In the genomic region with DNA sequence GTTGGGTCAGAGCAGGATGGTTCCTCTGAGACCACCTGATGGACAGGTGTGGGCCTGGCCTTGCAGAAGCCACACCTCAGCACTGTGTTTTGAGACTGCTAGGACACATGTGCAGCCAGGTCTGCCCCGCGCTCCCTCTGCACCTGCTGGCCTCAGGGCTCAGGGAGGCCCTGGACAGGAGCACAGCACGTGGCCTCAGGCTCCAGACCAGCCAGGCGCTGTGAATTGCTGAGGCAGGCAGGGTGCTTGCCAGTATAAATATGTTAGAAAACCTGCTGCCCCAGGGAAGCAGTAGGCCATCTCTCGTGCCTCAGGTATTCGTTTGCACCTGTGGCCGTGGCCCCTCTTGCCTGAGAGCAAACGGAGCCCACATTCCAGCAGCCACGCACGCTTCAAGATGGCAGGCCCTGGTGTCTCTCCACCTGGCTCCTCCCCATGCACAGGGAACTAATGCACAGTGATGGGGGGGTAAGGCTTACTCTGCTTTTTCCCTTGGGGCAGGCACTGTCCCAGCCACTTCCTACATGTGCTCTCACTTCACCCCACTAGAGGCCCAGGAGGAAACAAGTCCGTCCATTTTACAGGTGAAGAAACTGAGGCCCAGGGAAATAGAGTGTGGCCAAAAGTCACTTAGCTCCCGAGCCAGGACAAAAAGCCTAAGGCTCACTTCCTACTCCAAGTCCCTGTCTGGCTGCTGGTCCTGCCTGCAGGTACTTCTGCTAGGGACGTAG, we compare ENCODE assay signal across 19 cellular contexts. TPM values are rescaled to one million over a fixed set of nuclear protein-coding genes. Genes with fewer than 3 reads are reported as not detected.
A peak's percentile ranks its signal among the peaks of the same experiment; 100 is the strongest.
DNase-seq lines count a peak whose midpoint lies in the region; ATAC-seq, FAIRE-seq and TF ChIP-seq lines count a peak whose summit lies in the region.
"Had no signal": no experiment of that assay in that cellular context is flagged by ENCODE, and none has a peak within 500 bp of the region (broad histone marks: within the 10 kb centered on the region; RNA-seq: fewer than 3 reads in every experiment).

No MANE protein-coding gene starts in this region.

- POLR2A ChIA-PET in RWPE1 (lab: Yijun Ruan, JAX; ENCODE audit: low non-redundant PET) = no interaction called here
- POLR2A ChIA-PET in activated CD8-positive, alpha-beta T cell treated with anti-CD3 and anti-CD28 coated beads, Interleukin-2, amount 10 ng/mL, durations not matched to agents 7 days and 5 days (lab: Charles Lee) = interaction anchor here (0.9 kb wide), 1 partner anchor 19 kb away, joined by 4 read pairs; no protein-coding TSS in a partner anchor

- DNase-seq in RWPE1 (ENCODE audit: low spot score) = no peak
- peak; percentile 84 for DNase-seq in esophagus muscularis mucosa (ENCODE audit: extremely low spot score)
- DNase-seq in posterior vena cava (ENCODE audit: low spot score) = peak; percentile 75
- no peak for DNase-seq in omental fat pad (ENCODE audit: low spot score)
- DNase-seq in activated CD8-positive, alpha-beta T cell treated with anti-CD3 and anti-CD28 coated beads, Interleukin-2, amount 10 ng/mL, durations not matched to agents 7 days and 5 days = no peak
- DNase-seq in H7 = no peak
- DNase-seq in small intestine = no peak
- DNase-seq: activated gamma-delta T cell, NCI-H1105, right cardiac atrium, WERI-Rb-1 had no signal

- H3K4me1 Mint-ChIP-seq in activated CD8-positive, alpha-beta T cell treated with anti-CD3 and anti-CD28 coated beads, Interleukin-2, amount 10 ng/mL, durations not matched to agents 7 days and 5 days (ENCODE audit: low read depth) = peaks cover 12% of the 10 kb centered on the region

- H3K36me3 ChIP-seq in esophagus muscularis mucosa (peaks cover 39 to 63% (median 55%) of the 10 kb centered on the region in 4 donors), H7 (replicated peaks; ENCODE audit: control insufficient read depth, insufficient read depth, low read length) (peaks cover 33% of the 10 kb centered on the region), small intestine (ENCODE audit: control insufficient read depth in 2 of 2, insufficient read depth in 2 of 2, low read length in 2 of 2) (peaks cover 19 to 28% of the 10 kb centered on the region in 2 donors)

- H3K4me1 ChIP-seq in esophagus muscularis mucosa (peaks cover 28 to 36% (median 32%) of the 10 kb centered on the region in 4 donors), small intestine (ENCODE audit: control insufficient read depth in 2 of 2, insufficient read depth in 1 of 2, low read depth in 1 of 2, low read length in 1 of 2) (peaks cover 0 to 2% of the 10 kb centered on the region in 2 donors)

- H3K27me3 ChIP-seq in esophagus muscularis mucosa = no peaks in the 10 kb centered on the region
- peaks cover 6% of the 10 kb centered on the region for H3K27me3 ChIP-seq in H7 (ENCODE audit: control insufficient read depth, insufficient read depth, low read length)
- no peaks in the 10 kb centered on the region for H3K27me3 ChIP-seq in small intestine (ENCODE audit: control insufficient read depth in 2 of 2, insufficient read depth in 2 of 2, low read length in 2 of 2)
- H3K27me3 ChIP-seq: adrenal gland, suprapubic skin had no signal

- no peaks in the 10 kb centered on the region for H3K27me3 Mint-ChIP-seq in activated CD8-positive, alpha-beta T cell treated with anti-CD3 and anti-CD28 coated beads, Interleukin-2, amount 10 ng/mL, durations not matched to agents 7 days and 5 days (ENCODE audit: low read depth)

- no peaks in the 10 kb centered on the region for H3K9me3 Mint-ChIP-seq in activated CD8-positive, alpha-beta T cell treated with anti-CD3 and anti-CD28 coated beads, Interleukin-2, amount 10 ng/mL, durations not matched to agents 7 days and 5 days (ENCODE audit: insufficient read depth)
- H3K9me3 Mint-ChIP-seq: CD14-positive monocyte; T-helper 2 cell treated with Interferon-gamma antibody and Interleukin-4, amounts not matched to agents 5 μg/mL and 100 μg/mL, for 36 hours had no signal

- H3K9me3 ChIP-seq in esophagus muscularis mucosa (no peaks in the 10 kb centered on the region), small intestine (ENCODE audit: control insufficient read depth, low read depth) (no peaks in the 10 kb centered on the region)
- H3K9me3 ChIP-seq: adrenal gland, suprapubic skin had no signal

- peak overlapping the region; percentile 56 for H3K27ac ChIP-seq in C4-2B
- peak overlapping the region; percentile 61 for H3K27ac ChIP-seq in RWPE1
- peak overlapping the region in 2 of 4 donors; percentile 31 to 35 for H3K27ac ChIP-seq in esophagus muscularis mucosa (replicated peaks in 1 of 4)
- no peak overlapping the region for H3K27ac ChIP-seq in small intestine (ENCODE audit: low read depth in 1 of 2, low read length in 1 of 2)
- H3K27ac ChIP-seq: suprapubic skin, WERI-Rb-1 had no signal

- H3K4me3 Mint-ChIP-seq in activated CD8-positive, alpha-beta T cell treated with anti-CD3 and anti-CD28 coated beads, Interleukin-2, amount 10 ng/mL, durations not matched to agents 7 days and 5 days = no peak overlapping the region
- H3K4me3 Mint-ChIP-seq: CD14-positive monocyte; T-helper 2 cell treated with Interferon-gamma antibody and Interleukin-4, amounts not matched to agents 5 μg/mL and 100 μg/mL, for 36 hours had no signal

- no peak overlapping the region for H3K27ac Mint-ChIP-seq in activated CD8-positive, alpha-beta T cell treated with anti-CD3 and anti-CD28 coated beads, Interleukin-2, amount 10 ng/mL, durations not matched to agents 7 days and 5 days
- H3K27ac Mint-ChIP-seq: T-helper 2 cell treated with Interferon-gamma antibody and Interleukin-4, amounts not matched to agents 5 μg/mL and 100 μg/mL, for 36 hours had no signal

- CTCF ChIA-PET in RWPE1 (lab: Yijun Ruan, JAX) = no interaction called here
- CTCF ChIA-PET in activated CD8-positive, alpha-beta T cell treated with anti-CD3 and anti-CD28 coated beads, Interleukin-2, amount 10 ng/mL, durations not matched to agents 7 days and 5 days (lab: Charles Lee) = no interaction called here

- peaks cover 26% of the 10 kb centered on the region for H3K36me3 Mint-ChIP-seq in activated CD8-positive, alpha-beta T cell treated with anti-CD3 and anti-CD28 coated beads, Interleukin-2, amount 10 ng/mL, durations not matched to agents 7 days and 5 days (ENCODE audit: low read depth)

- 86% methylated on average over 5 of the region's 13 CpGs for WGBS in esophagus muscularis mucosa
- WGBS in small intestine, 3 donors = 79 to 91% (median 90%) methylated on average over 13 of the region's 13 CpGs

- no peak for TF ChIP-seq EP300 in esophagus muscularis mucosa (IDR thresholded peaks at IDR 0.05)

- no peak for FAIRE-seq in small intestine (lab: Jason Lieb, UNC)
- FAIRE-seq: D721Med, H1 had no signal

- intact Hi-C loops in esophagus muscularis mucosa (cut with DNase I) (no loop called here), posterior vena cava (cut with DNase I) (no loop called here)

- no peak for TF ChIP-seq CTCF in C4-2B (conservative IDR thresholded peaks at IDR 0.05)
- no peak for TF ChIP-seq CTCF in RWPE1 (conservative IDR thresholded peaks at IDR 0.05; ENCODE audit: low read depth)
- no peak for TF ChIP-seq CTCF in esophagus muscularis mucosa (IDR thresholded peaks at IDR 0.05)
- no peak for TF ChIP-seq CTCF in omental fat pad (IDR thresholded peaks at IDR 0.05)

- no peak for ATAC-seq in omental fat pad (ENCODE audit: low FRiP score)
- no peak for ATAC-seq in activated CD8-positive, alpha-beta T cell treated with anti-CD3 and anti-CD28 coated beads, Interleukin-2, amount 10 ng/mL, durations not matched to agents 7 days and 5 days
- ATAC-seq: right cardiac atrium, SK-N-SH treated with all-trans-retinoic acid at 6 μM for 48 hours had no signal

- H3K4me3 ChIP-seq in esophagus muscularis mucosa (no peak overlapping the region), H7 (ENCODE audit: insufficient read depth, low read depth, low read length) (no peak overlapping the region), small intestine (ENCODE audit: low read depth in 1 of 2, low read length in 2 of 2) (no peak overlapping the region)
- H3K4me3 ChIP-seq: adrenal gland, suprapubic skin had no signal

- no peak for TF ChIP-seq POLR2A in esophagus muscularis mucosa (IDR thresholded peaks at IDR 0.05; ENCODE audit: low read depth)

RNA-seq across cellular contexts. Expression of gene SEC61A1, which starts 20.4 kb away (rescaled TPM):
- total RNA-seq in esophagus muscularis mucosa (100 to 1,000 TPM in 1 of 4 donors, 10 to 100 TPM in 3; 67.7 to 110 (median 89.6) TPM), posterior vena cava (100 to 1,000 TPM; 188 to 199 TPM), omental fat pad (100 to 1,000 TPM; 125 to 208 (median 203) TPM)
- 100 to 1,000 TPM; 146 to 148 TPM for total RNA-seq in activated CD8-positive, alpha-beta T cell treated with anti-CD3 and anti-CD28 coated beads, Interleukin-2, amount 10 ng/mL, durations not matched to agents 7 days and 5 days
- total RNA-seq in H7 (2014; rRNA removed; shearing (Covaris generic)) = 88.9 and 121 TPM in 2 replicates
- polyA plus RNA-seq in small intestine = 100 to 1,000 TPM in 1 of 3 donors, 10 to 100 TPM in 2; 52.1 to 183 (median 57.8) TPM

RNA-seq across cellular contexts. Expression of gene RUVBL1, which starts 51.0 kb away (rescaled TPM):
- total RNA-seq in esophagus muscularis mucosa (10 to 100 TPM; 21.4 to 28.9 (median 23.8) TPM), posterior vena cava (10 to 100 TPM; 18.4 to 19.0 TPM), omental fat pad (10 to 100 TPM; 27.1 to 36.8 (median 30.0) TPM)
- 10 to 100 TPM; 57.3 to 57.4 TPM for total RNA-seq in activated CD8-positive, alpha-beta T cell treated with anti-CD3 and anti-CD28 coated beads, Interleukin-2, amount 10 ng/mL, durations not matched to agents 7 days and 5 days
- total RNA-seq in H7 (2014; rRNA removed; shearing (Covaris generic)) = 179 and 182 TPM in 2 replicates
- 10 to 100 TPM in 1 of 3 donors, 1 to 10 TPM in 2; 7.6 to 40.4 (median 9.7) TPM for polyA plus RNA-seq in small intestine

Comparison
In these comparisons a context has a peak if more than half of its experiments do, and no peak if none do; other contexts are left out.
1. H3K27ac ChIP-seq: peak in C4-2B (single experiment) and RWPE1 (single experiment); none in small intestine (0 of 2).
2. DNase-seq: peak in esophagus muscularis mucosa (single experiment) and posterior vena cava (single experiment); none in RWPE1 (single experiment), omental fat pad (single experiment), activated CD8-positive, alpha-beta T cell treated with anti-CD3 and anti-CD28 coated beads, Interleukin-2, amount 10 ng/mL, durations not matched to agents 7 days and 5 days (single experiment), H7 (single experiment) and small intestine (single experiment).